ENCODE assay signal across 9 cellular contexts in the genomic region with DNA sequence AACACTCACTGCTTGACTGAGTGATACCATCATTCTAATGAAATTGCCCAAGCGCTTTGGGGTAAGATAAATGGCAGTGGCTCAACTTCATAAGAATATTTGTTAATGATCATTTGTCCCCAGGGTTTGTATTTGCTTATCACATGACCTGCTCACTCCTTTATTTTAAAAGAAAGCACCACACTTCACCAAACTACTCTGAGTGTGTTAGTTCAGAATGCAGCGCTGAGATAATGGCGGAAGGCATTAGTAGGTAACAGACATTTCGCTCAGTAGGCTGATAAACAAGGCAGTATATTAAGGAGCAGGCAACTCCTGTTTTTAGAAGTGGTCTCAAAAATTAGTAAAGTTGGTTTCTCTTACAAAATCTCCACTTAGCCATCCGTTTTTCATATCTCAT.
DNase-seq lines count a peak whose midpoint lies in the region; ATAC-seq and TF ChIP-seq lines count a peak whose summit lies in the region.
"Had no signal": no experiment of that assay in that cellular context is flagged by ENCODE, and none has a peak within 500 bp of the region (broad histone marks: within the 10 kb centered on the region; RNA-seq: fewer than 3 reads in every experiment).

No MANE protein-coding gene starts in this region.

- H3K9me3 Mint-ChIP-seq in stimulated activated effector memory CD8-positive, alpha-beta T cell treated with anti-CD3 and anti-CD28 coated beads, Interleukin-12 subunit alpha, Interleukin-12 subunit beta, amount 100 ng/mL, for 72 hours = no peaks in the 10 kb centered on the region

- no peak overlapping the region for H3K27ac Mint-ChIP-seq in stimulated activated effector memory CD8-positive, alpha-beta T cell treated with anti-CD3 and anti-CD28 coated beads, Interleukin-12 subunit alpha, Interleukin-12 subunit beta, amount 100 ng/mL, for 72 hours

- H3K4me1 ChIP-seq in iPS DF 6.9 (ENCODE audit: control insufficient read depth, insufficient read depth, low read length) = peaks cover 4% of the 10 kb centered on the region; the same call in 1 of the 2 replicates

- no peak for TF ChIP-seq CTCF in WI38 (IDR thresholded peaks at IDR 0.05; ENCODE audit: low read depth, low read length)

- H3K4me1 Mint-ChIP-seq in stimulated activated effector memory CD8-positive, alpha-beta T cell treated with anti-CD3 and anti-CD28 coated beads, Interleukin-12 subunit alpha, Interleukin-12 subunit beta, amount 100 ng/mL, for 72 hours = peaks cover 41% of the 10 kb centered on the region

- peak overlapping the region; percentile 76 for H3K4me3 Mint-ChIP-seq in stimulated activated effector memory CD8-positive, alpha-beta T cell treated with anti-CD3 and anti-CD28 coated beads, Interleukin-12 subunit alpha, Interleukin-12 subunit beta, amount 100 ng/mL, for 72 hours

- DNase-seq in NCI-H1417 (lab: John Stamatoyannopoulos, UW) (peak in 2 of 3 experiments; percentile 43 to 61), NCI-H1417 treated with DMSO at 0.1 percent for 48 hours (lab: John Stamatoyannopoulos, UW) (no peak), iPS DF 6.9 (ENCODE audit: low read depth, low spot score) (no peak), NCI-H2171 treated with DMSO at 0.1 percent for 48 hours (lab: John Stamatoyannopoulos, UW) (no peak)
- no peak for DNase-seq in stimulated activated effector memory CD8-positive, alpha-beta T cell treated with anti-CD3 and anti-CD28 coated beads, Interleukin-12 subunit alpha, Interleukin-12 subunit beta, amount 100 ng/mL, for 72 hours (ENCODE audit: low spot score in 2 of 2)
- DNase-seq: foreskin melanocyte had no signal

- H3K4me3 ChIP-seq in WI38 (ENCODE audit: low read depth, low read length) (peak overlapping the region; percentile 82), iPS DF 6.9 (ENCODE audit: low read length) (peak overlapping the region; percentile 43; the same call in 1 of the 2 replicates)

- no peaks in the 10 kb centered on the region for H3K9me3 ChIP-seq in iPS DF 6.9 (ENCODE audit: control insufficient read depth, insufficient read depth, low read length)

- WGBS in iPS DF 6.9 (ENCODE audit: insufficient coverage, insufficient read length) = no CpG with 5 or more reads among the region's 5 CpGs

- H3K36me3 Mint-ChIP-seq in stimulated activated effector memory CD8-positive, alpha-beta T cell treated with anti-CD3 and anti-CD28 coated beads, Interleukin-12 subunit alpha, Interleukin-12 subunit beta, amount 100 ng/mL, for 72 hours = no peaks in the 10 kb centered on the region

- ATAC-seq in stimulated activated effector memory CD8-positive, alpha-beta T cell treated with anti-CD3 and anti-CD28 coated beads, Interleukin-12 subunit alpha, Interleukin-12 subunit beta, amount 100 ng/mL, for 72 hours = no peak
- ATAC-seq in GM21576 (IDR thresholded peaks at IDR 0.05; ENCODE audit: unreplicated experiment) (no peak), HG02973 (IDR thresholded peaks at IDR 0.05; ENCODE audit: unreplicated experiment) (no peak)

- no peak overlapping the region for H3K27ac ChIP-seq in iPS DF 6.9 (ENCODE audit: low read length)

- no peaks in the 10 kb centered on the region for H3K36me3 ChIP-seq in iPS DF 6.9 (ENCODE audit: control insufficient read depth, insufficient read depth, low read length)

- H3K27me3 ChIP-seq in iPS DF 6.9 (ENCODE audit: control insufficient read depth, insufficient read depth, low read length) = no peaks in the 10 kb centered on the region

Comparison
In these comparisons a context has a peak if more than half of its experiments do, and no peak if none do; other contexts are left out.
1. DNase-seq: peak in NCI-H1417 (2 of 3); none in NCI-H1417 treated with DMSO at 0.1 percent for 48 hours (single experiment), iPS DF 6.9 (single experiment), stimulated activated effector memory CD8-positive, alpha-beta T cell treated with anti-CD3 and anti-CD28 coated beads, Interleukin-12 subunit alpha, Interleukin-12 subunit beta, amount 100 ng/mL, for 72 hours (0 of 2) and NCI-H2171 treated with DMSO at 0.1 percent for 48 hours (single experiment).